ENCODE assay signal across 19 cellular contexts in genomic region chr1:93700532-93701469, GRCh38. TPM values are rescaled to one million over a fixed set of nuclear protein-coding genes. Genes with fewer than 3 reads are reported as not detected.
DNase-seq lines count a peak whose midpoint lies in the region; ATAC-seq, FAIRE-seq and TF ChIP-seq lines count a peak whose summit lies in the region.
"Had no signal": no experiment of that assay in that cellular context is flagged by ENCODE, and none has a peak within 500 bp of the region (broad histone marks: within the 10 kb centered on the region; RNA-seq: fewer than 3 reads in every experiment).

No MANE protein-coding gene starts in this region.

- H3K23ac ChIP-seq in neuronal stem cell (ENCODE audit: low read depth, low read length, poor library complexity) (no peak overlapping the region), H9 (ENCODE audit: insufficient read length, low read depth, low read length) (no peak overlapping the region)

- no peaks in the 10 kb centered on the region for H3K23me2 ChIP-seq in H9 (ENCODE audit: insufficient read length, low read depth, low read length, poor library complexity, severe bottlenecking)

- H3K9me2 ChIP-seq in PC-3 (replicated peaks; ENCODE audit: low read length): no peaks in the 10 kb centered on the region

- peak overlapping the region in 8 of 11 experiments; percentile 47 to 98 (median 72); a peak in 15 of 22 replicates for H3K27ac ChIP-seq in BLaER1 treated with 17β-estradiol and CSF1 and Interleukin-3, amounts not matched to agents 10 nM and 100 nM
- peak overlapping the region; percentile 99 for H3K27ac ChIP-seq in PC-3 (ENCODE audit: low read length)
- no peak overlapping the region for H3K27ac ChIP-seq in neuronal stem cell (replicated peaks; ENCODE audit: low read length)
- H3K27ac ChIP-seq in H9 (ENCODE audit: insufficient read length, low read depth, low read length): no peak overlapping the region
- H3K27ac ChIP-seq: VCaP had no signal

- no peaks in the 10 kb centered on the region for H3K36me3 Mint-ChIP-seq in H9 (ENCODE audit: insufficient read depth in 1 of 3, low read depth in 3 of 3)

- intact Hi-C loops in PC-3 (cut with micrococcal nuclease): loop anchor here (1.0 kb wide), 2 partner anchors 20 kb away; no protein-coding TSS in a partner anchor

- peak overlapping the region in 4 of 11 experiments; percentile 49 to 65 (median 64); a peak in 6 of 22 replicates for H3K9ac ChIP-seq in BLaER1 treated with 17β-estradiol and CSF1 and Interleukin-3, amounts not matched to agents 10 nM and 100 nM
- H3K9ac ChIP-seq in PC-3 (ENCODE audit: low read length) (peak overlapping the region; percentile 77), neuronal stem cell (ENCODE audit: low read depth, low read length, poor library complexity) (no peak overlapping the region), H9 (ENCODE audit: extremely low read depth, insufficient read length, low read length) (no peak overlapping the region)

- no peak overlapping the region for H4K5ac ChIP-seq in H9 (ENCODE audit: insufficient read length, low read depth, low read length)

- H3K79me2 ChIP-seq in PC-3 (ENCODE audit: low read length): peaks cover 62% of the 10 kb centered on the region
- H3K79me2 ChIP-seq in H9 (ENCODE audit: insufficient read depth, low read length): no peaks in the 10 kb centered on the region

- H2AK5ac ChIP-seq in neuronal stem cell (ENCODE audit: low read depth, low read length): peak overlapping the region; percentile 42
- H2AK5ac ChIP-seq in H9 (ENCODE audit: insufficient read length, low read length): no peak overlapping the region

- peak overlapping the region in 1 of 3 experiments; percentile 16; a peak in 1 of 7 replicates for H3K27ac Mint-ChIP-seq in H9
- H3K27ac Mint-ChIP-seq: activated CD4-positive, alpha-beta memory T cell treated with anti-CD3 and anti-CD28 coated beads, Interleukin-2, amount 10 ng/mL, durations not matched to agents 7 days and 5 days; activated T-helper 1 cell treated with anti-CD3 and anti-CD28 coated beads, Interleukin-12 subunit alpha, Interleukin-12 subunit beta, Interleukin-2, Interleukin-4 antibody, amounts not matched to agents 30 ng/mL and 10 ng/mL and 1 ng/mL, durations not matched to agents 14 hours and 24 hours and 36 hours; nephron progenitor cell had no signal

- H3K4ac ChIP-seq in neuronal stem cell (ENCODE audit: low read length): no peak overlapping the region
- H3K4ac ChIP-seq in H9 (ENCODE audit: low read depth, low read length): no peak overlapping the region

- H3K56ac ChIP-seq in H9 (ENCODE audit: insufficient read length, low read depth, low read length): no peak overlapping the region

- no CpG with 5 or more reads among the region's 22 CpGs for WGBS in neuronal stem cell (ENCODE audit: extremely low coverage in 2 of 2, insufficient read length in 2 of 2, insufficient replicate concordance in 1 of 2), 2 donors
- no CpG with 5 or more reads among the region's 22 CpGs for WGBS in H9 (ENCODE audit: extremely low coverage, insufficient read length, low lambda C conversion rate)

- peaks cover 3% of the 10 kb centered on the region for H3F3A ChIP-seq in PC-3 (ENCODE audit: low read length, unreplicated experiment)

- peak overlapping the region; percentile 34 for H2BK12ac ChIP-seq in neuronal stem cell (ENCODE audit: low read length)
- no peak overlapping the region for H2BK12ac ChIP-seq in H9 (ENCODE audit: insufficient read length, low read depth, low read length)

- no peak overlapping the region for H3T11ph ChIP-seq in H9 (ENCODE audit: low read length)

- H3K36me3 ChIP-seq in BLaER1 treated with 17β-estradiol and CSF1 and Interleukin-3, amounts not matched to agents 10 nM and 100 nM: no peaks in the 10 kb centered on the region
- H3K36me3 ChIP-seq in PC-3 (ENCODE audit: low read depth, low read length): peaks cover 31% of the 10 kb centered on the region
- no peaks in the 10 kb centered on the region for H3K36me3 ChIP-seq in neuronal stem cell (replicated peaks in 1 of 2; ENCODE audit: control insufficient read depth in 2 of 2, insufficient read depth in 2 of 2, low read length in 2 of 2)

- H3K9me3 ChIP-seq in BLaER1 treated with 17β-estradiol and CSF1 and Interleukin-3, amounts not matched to agents 10 nM and 100 nM (replicated peaks in 1 of 11): no peaks in the 10 kb centered on the region
- no peaks in the 10 kb centered on the region for H3K9me3 ChIP-seq in PC-3 (ENCODE audit: low read length)
- no peaks in the 10 kb centered on the region for H3K9me3 ChIP-seq in neuronal stem cell (replicated peaks in 1 of 2; ENCODE audit: control insufficient read depth in 2 of 2, insufficient read depth in 1 of 2, low read depth in 1 of 2, low read length in 2 of 2)
- H3K9me3 ChIP-seq in H9 (ENCODE audit: control insufficient read depth, low read depth, low read length): no peaks in the 10 kb centered on the region

- H3K4me1 ChIP-seq in BLaER1 treated with 17β-estradiol and CSF1 and Interleukin-3, amounts not matched to agents 10 nM and 100 nM: peaks cover 57 to 92% (median 72%) of the 10 kb centered on the region in 10 experiments
- H3K4me1 ChIP-seq in PC-3 (ENCODE audit: insufficient read depth, low read length) (peaks cover 53% of the 10 kb centered on the region), neuronal stem cell (ENCODE audit: control insufficient read depth in 2 of 2, insufficient read depth in 1 of 2, low read depth in 1 of 2, low read length in 2 of 2) (peaks cover 0 to 9% of the 10 kb centered on the region in 2 donors), H9 (ENCODE audit: insufficient read depth, low read length) (peaks cover 3% of the 10 kb centered on the region; the same call in 1 of the 2 replicates)

- no peak overlapping the region for H3K18ac ChIP-seq in neuronal stem cell (ENCODE audit: low read length)
- no peak overlapping the region for H3K18ac ChIP-seq in H9 (ENCODE audit: insufficient read length, low read depth, low read length)

- POLR2A ChIA-PET in PC-3 (lab: Charles Lee; ENCODE audit: unreplicated experiment): no interaction called here

- H3K27me3 ChIP-seq in BLaER1 treated with 17β-estradiol and CSF1 and Interleukin-3, amounts not matched to agents 10 nM and 100 nM: no peaks in the 10 kb centered on the region
- H3K27me3 ChIP-seq in PC-3 (ENCODE audit: low read length): no peaks in the 10 kb centered on the region
- H3K27me3 ChIP-seq in neuronal stem cell (ENCODE audit: control insufficient read depth in 3 of 3, insufficient read depth in 3 of 3, low read depth in 1 of 3, low read length in 3 of 3): no peaks in the 10 kb centered on the region
- no peaks in the 10 kb centered on the region for H3K27me3 ChIP-seq in H9 (ENCODE audit: insufficient read depth, low read length)

- H2BK20ac ChIP-seq in H9 (ENCODE audit: low read depth, low read length, poor library complexity, severe bottlenecking): no peak overlapping the region

- H3K4me2 ChIP-seq in BLaER1 treated with 17β-estradiol and CSF1 and Interleukin-3, amounts not matched to agents 10 nM and 100 nM: peak overlapping the region; percentile 40 to 90 (median 82); a peak in 21 of 22 replicates
- H3K4me2 ChIP-seq in PC-3 (ENCODE audit: low read length): no peak overlapping the region; the same call in 1 of the 2 replicates
- H3K4me2 ChIP-seq in neuronal stem cell (ENCODE audit: insufficient read depth, low read length, poor library complexity, severe bottlenecking): no peak overlapping the region
- H3K4me2 ChIP-seq in H9 (ENCODE audit: insufficient read depth, insufficient read length, low read length): no peak overlapping the region

- H2BK120ac ChIP-seq in neuronal stem cell (ENCODE audit: low read depth, low read length) (no peak overlapping the region), H9 (ENCODE audit: low read depth, low read length, poor library complexity, severe bottlenecking) (no peak overlapping the region)

- no peak overlapping the region for H3K4me3 ChIP-seq in BLaER1 treated with 17β-estradiol and CSF1 and Interleukin-3, amounts not matched to agents 10 nM and 100 nM
- H3K4me3 ChIP-seq in PC-3 (ENCODE audit: low read length) (no peak overlapping the region), choroid plexus epithelial cell (ENCODE audit: low read depth, low read length) (no peak overlapping the region), neuronal stem cell (ENCODE audit: low read length in 2 of 2) (no peak overlapping the region)
- H3K4me3 ChIP-seq: lung had no signal

- no peaks in the 10 kb centered on the region for H3K9me3 Mint-ChIP-seq in H9
- H3K9me3 Mint-ChIP-seq: activated CD4-positive, alpha-beta memory T cell treated with anti-CD3 and anti-CD28 coated beads, Interleukin-2, amount 10 ng/mL, durations not matched to agents 7 days and 5 days; activated T-helper 1 cell treated with anti-CD3 and anti-CD28 coated beads, Interleukin-12 subunit alpha, Interleukin-12 subunit beta, Interleukin-2, Interleukin-4 antibody, amounts not matched to agents 30 ng/mL and 10 ng/mL and 1 ng/mL, durations not matched to agents 14 hours and 24 hours and 36 hours; nephron progenitor cell had no signal

- peak overlapping the region; percentile 59 for H3K14ac ChIP-seq in neuronal stem cell (ENCODE audit: low read length)
- H3K14ac ChIP-seq in H9 (ENCODE audit: insufficient read depth, low read length): no peak overlapping the region

- CTCF ChIA-PET in PC-3 (lab: Charles Lee): no interaction called here

- peaks cover 11% of the 10 kb centered on the region in 2 experiments for H3K4me1 Mint-ChIP-seq in H9

- H3K4me3 Mint-ChIP-seq in H9: no peak overlapping the region
- H3K4me3 Mint-ChIP-seq: activated CD4-positive, alpha-beta memory T cell treated with anti-CD3 and anti-CD28 coated beads, Interleukin-2, amount 10 ng/mL, durations not matched to agents 7 days and 5 days; activated T-helper 1 cell treated with anti-CD3 and anti-CD28 coated beads, Interleukin-12 subunit alpha, Interleukin-12 subunit beta, Interleukin-2, Interleukin-4 antibody, amounts not matched to agents 30 ng/mL and 10 ng/mL and 1 ng/mL, durations not matched to agents 14 hours and 24 hours and 36 hours; nephron progenitor cell had no signal

- ATAC-seq in PC-3: no peak

- H2BK15ac ChIP-seq in neuronal stem cell (ENCODE audit: low read length): no peak overlapping the region
- H2BK15ac ChIP-seq in H9 (ENCODE audit: low read depth, low read length): no peak overlapping the region

- H2AFZ ChIP-seq in PC-3 (ENCODE audit: low read length) (no peak overlapping the region), neuronal stem cell (ENCODE audit: low read length) (no peak overlapping the region), H9 (ENCODE audit: low read length) (no peak overlapping the region)

- no peak for FAIRE-seq in HTR-8/SVneo (lab: Jason Lieb, UNC)
- FAIRE-seq: colon had no signal

- H2BK5ac ChIP-seq in neuronal stem cell (ENCODE audit: low read length) (no peak overlapping the region), H9 (ENCODE audit: insufficient read length, low read length) (no peak overlapping the region)

- BruUV-seq in PC-3 (replicated peaks; lab: Mats Ljungman, UMichigan): TSS peak; percentile 8

- DNase-seq in PC-3 (no peak), choroid plexus epithelial cell (ENCODE audit: low read depth) (peak; percentile 55), neuronal stem cell (ENCODE audit: low spot score) (no peak), HTR-8/SVneo (ENCODE audit: insufficient read length, low spot score) (no peak), HuH-7.5 (ENCODE audit: low spot score) (no peak), H9 (no peak), NCI-H748 treated with DMSO at 0.1 percent for 48 hours (lab: John Stamatoyannopoulos, UW) (no peak)
- DNase-seq: COR-L47; GF-D8; MV-4-11; NCI-H2081 treated with DMSO at 0.1 percent for 48 hours; nephron progenitor cell; stimulated activated CD4-positive, alpha-beta T cell treated with anti-CD3 and anti-CD28 coated beads, Interleukin-1b, Interleukin-23, amount 100 ng/mL, for 48 hours had no signal

- H4K8ac ChIP-seq in neuronal stem cell (ENCODE audit: low read depth, low read length) (no peak overlapping the region), H9 (replicated peaks; ENCODE audit: insufficient read length, low read depth, low read length) (no peak overlapping the region)

- H4K91ac ChIP-seq in neuronal stem cell (ENCODE audit: low read depth, low read length, poor library complexity): no peak overlapping the region
- H4K91ac ChIP-seq in H9 (ENCODE audit: insufficient read length, low read depth, low read length): no peak overlapping the region

- H4K20me1 ChIP-seq in BLaER1 treated with 17β-estradiol and CSF1 and Interleukin-3, amounts not matched to agents 10 nM and 100 nM: no peaks in the 10 kb centered on the region
- H4K20me1 ChIP-seq in PC-3 (ENCODE audit: low read length) (no peaks in the 10 kb centered on the region), H9 (ENCODE audit: control insufficient read depth, insufficient read depth, insufficient read length) (no peaks in the 10 kb centered on the region)

- TF ChIP-seq CTCF in PC-3 (conservative IDR thresholded peaks at IDR 0.05; ENCODE audit: low read depth, low read length): no peak
- TF ChIP-seq CTCF in choroid plexus epithelial cell (conservative IDR thresholded peaks at IDR 0.05; ENCODE audit: low read depth, low read length): no peak
- TF ChIP-seq CTCF in H9 (conservative IDR thresholded peaks at IDR 0.05): no peak

- H3K79me1 ChIP-seq in neuronal stem cell (ENCODE audit: low read depth, low read length) (no peaks in the 10 kb centered on the region), H9 (ENCODE audit: insufficient read depth, low read depth, low read length, poor library complexity, severe bottlenecking) (no peaks in the 10 kb centered on the region)

- H3K27me3 Mint-ChIP-seq in H9 (ENCODE audit: low read depth): no peaks in the 10 kb centered on the region
- H3K27me3 Mint-ChIP-seq: activated CD4-positive, alpha-beta memory T cell treated with anti-CD3 and anti-CD28 coated beads, Interleukin-2, amount 10 ng/mL, durations not matched to agents 7 days and 5 days had no signal

RNA-seq across cellular contexts. Expression of gene BCAR3, which starts 19.2 kb away (rescaled TPM):
- 169 and 171 TPM in 2 replicates for total RNA-seq in PC-3 (2014; rRNA removed)
- 15.9 TPM for polyA plus RNA-seq in neuronal stem cell (2013, experiment 1 of 2)
- polyA plus RNA-seq in neuronal stem cell (2013, experiment 2 of 2): 16.0 TPM
- 4.9 and 5.6 TPM in 2 replicates for total RNA-seq in H9 (2021)

Comparison
In these comparisons a context has a peak if more than half of its experiments do, and no peak if none do; other contexts are left out.
1. H3K27ac ChIP-seq: peak in BLaER1 treated with 17β-estradiol and CSF1 and Interleukin-3, amounts not matched to agents 10 nM and 100 nM (8 of 11) and PC-3 (single experiment); none in neuronal stem cell (single experiment) and H9 (single experiment).
2. H3K4me2 ChIP-seq: peak in BLaER1 treated with 17β-estradiol and CSF1 and Interleukin-3, amounts not matched to agents 10 nM and 100 nM (11 of 11); none in PC-3 (single experiment), neuronal stem cell (single experiment) and H9 (single experiment).
3. RNA of gene BCAR3, which starts 19.2 kb away (total RNA-seq): 169 to 171 TPM in PC-3; 4.9 to 5.6 TPM in H9; every median in the first group is over 10 times any median in the second.